Comparison of ENCODE assay signal across 9 cellular contexts in genomic region chr13:36163809-36164308, GRCh38. TPM values are rescaled to one million over a fixed set of nuclear protein-coding genes. Genes with fewer than 3 reads are reported as not detected.
DNase-seq lines count a peak whose midpoint lies in the region; ATAC-seq and TF ChIP-seq lines count a peak whose summit lies in the region.
"Had no signal": no experiment of that assay in that cellular context is flagged by ENCODE, and none has a peak within 500 bp of the region (broad histone marks: within the 10 kb centered on the region; RNA-seq: fewer than 3 reads in every experiment).

No MANE protein-coding gene starts in this region.

- no peak overlapping the region for H3K4me3 Mint-ChIP-seq in activated CD8-positive, alpha-beta memory T cell treated with anti-CD3 and anti-CD28 coated beads, Interleukin-2, amount 10 ng/mL, durations not matched to agents 7 days and 5 days

- CTCF ChIA-PET in activated CD8-positive, alpha-beta memory T cell treated with anti-CD3 and anti-CD28 coated beads, Interleukin-2, amount 10 ng/mL, durations not matched to agents 7 days and 5 days (lab: Charles Lee): no interaction called here

- no peak overlapping the region for H3K27ac Mint-ChIP-seq in activated CD8-positive, alpha-beta memory T cell treated with anti-CD3 and anti-CD28 coated beads, Interleukin-2, amount 10 ng/mL, durations not matched to agents 7 days and 5 days

- H3K9me3 ChIP-seq in thoracic aorta: no peaks in the 10 kb centered on the region

- ATAC-seq in thoracic aorta (ENCODE audit: insufficient number of reproducible peaks, low FRiP score, low read depth): no peak
- no peak for ATAC-seq in GM21529 (IDR thresholded peaks at IDR 0.05; ENCODE audit: unreplicated experiment)
- ATAC-seq in activated CD8-positive, alpha-beta memory T cell treated with anti-CD3 and anti-CD28 coated beads, Interleukin-2, amount 10 ng/mL, durations not matched to agents 7 days and 5 days: no peak
- no peak for ATAC-seq in HG03139 (IDR thresholded peaks at IDR 0.05; ENCODE audit: unreplicated experiment)

- H3K4me1 Mint-ChIP-seq in activated CD8-positive, alpha-beta memory T cell treated with anti-CD3 and anti-CD28 coated beads, Interleukin-2, amount 10 ng/mL, durations not matched to agents 7 days and 5 days: no peaks in the 10 kb centered on the region

- H3K27ac ChIP-seq in thoracic aorta: no peak overlapping the region
- H3K27ac ChIP-seq: skin epidermis had no signal

- DNase-seq in LNCaP clone FGC (ENCODE audit: low read depth) (peak; percentile 90), RPMI7951 (ENCODE audit: low read depth) (peak; percentile 8), foreskin melanocyte (peak; percentile 63), thoracic aorta (ENCODE audit: low spot score) (no peak), RKO (ENCODE audit: low spot score) (no peak)
- no peak for DNase-seq in activated CD8-positive, alpha-beta memory T cell treated with anti-CD3 and anti-CD28 coated beads, Interleukin-2, amount 10 ng/mL, durations not matched to agents 7 days and 5 days

- no peaks in the 10 kb centered on the region for H3K36me3 Mint-ChIP-seq in activated CD8-positive, alpha-beta memory T cell treated with anti-CD3 and anti-CD28 coated beads, Interleukin-2, amount 10 ng/mL, durations not matched to agents 7 days and 5 days

- no peaks in the 10 kb centered on the region for H3K27me3 ChIP-seq in thoracic aorta (replicated peaks; ENCODE audit: insufficient read depth)

- no peaks in the 10 kb centered on the region for H3K27me3 Mint-ChIP-seq in activated CD8-positive, alpha-beta memory T cell treated with anti-CD3 and anti-CD28 coated beads, Interleukin-2, amount 10 ng/mL, durations not matched to agents 7 days and 5 days

- H3K4me3 ChIP-seq in LNCaP clone FGC (ENCODE audit: low read depth, low read length) (no peak overlapping the region), thoracic aorta (peak overlapping the region; percentile 8)
- H3K4me3 ChIP-seq: skin epidermis had no signal

- TF ChIP-seq CTCF in LNCaP clone FGC (IDR thresholded peaks at IDR 0.05; ENCODE audit: control insufficient read depth, extremely low read depth, insufficient read depth): no peak
- TF ChIP-seq CTCF in thoracic aorta (IDR thresholded peaks at IDR 0.05): no peak

- H3K9me3 Mint-ChIP-seq in activated CD8-positive, alpha-beta memory T cell treated with anti-CD3 and anti-CD28 coated beads, Interleukin-2, amount 10 ng/mL, durations not matched to agents 7 days and 5 days (ENCODE audit: low read depth): no peaks in the 10 kb centered on the region

- H3K36me3 ChIP-seq in thoracic aorta: no peaks in the 10 kb centered on the region

- peaks cover 5 to 16% of the 10 kb centered on the region in 2 donors for H3K4me1 ChIP-seq in thoracic aorta (ENCODE audit: control insufficient read depth in 1 of 2, low read depth in 2 of 2)

RNA-seq across cellular contexts. Expression of gene DCLK1, which starts 32.7 kb away (rescaled TPM):
- 0.20 and 0.24 TPM in 2 replicates for total RNA-seq in RPMI7951 (2014; rRNA removed; shearing (Covaris generic))
- total RNA-seq in thoracic aorta: 10 to 100 TPM; 25.6 to 27.8 TPM
- not detected for total RNA-seq in activated CD8-positive, alpha-beta memory T cell treated with anti-CD3 and anti-CD28 coated beads, Interleukin-2, amount 10 ng/mL, durations not matched to agents 7 days and 5 days

RNA-seq across cellular contexts. Expression of gene SOHLH2, which starts 50.5 kb away (rescaled TPM):
- not detected in 2 replicates for total RNA-seq in RPMI7951 (2014; rRNA removed; shearing (Covaris generic))
- not detected for total RNA-seq in thoracic aorta
- not detected for total RNA-seq in activated CD8-positive, alpha-beta memory T cell treated with anti-CD3 and anti-CD28 coated beads, Interleukin-2, amount 10 ng/mL, durations not matched to agents 7 days and 5 days

Comparison
In these comparisons a context has a peak if more than half of its experiments do, and no peak if none do; other contexts are left out.
1. DNase-seq: peak in LNCaP clone FGC (single experiment), RPMI7951 (single experiment) and foreskin melanocyte (single experiment); none in thoracic aorta (single experiment), activated CD8-positive, alpha-beta memory T cell treated with anti-CD3 and anti-CD28 coated beads, Interleukin-2, amount 10 ng/mL, durations not matched to agents 7 days and 5 days (single experiment) and RKO (single experiment).
2. RNA of gene DCLK1, which starts 32.7 kb away (total RNA-seq): 25.6 to 27.8 TPM in thoracic aorta; 0.20 to 0.24 TPM in RPMI7951 and not detected in activated CD8-positive, alpha-beta memory T cell treated with anti-CD3 and anti-CD28 coated beads, Interleukin-2, amount 10 ng/mL, durations not matched to agents 7 days and 5 days; every median in the first group is over 10 times any median in the second.